Comparison of ENCODE assay signal across 8 cellular contexts in genomic region chr3:31462050-31462569, GRCh38.
DNase-seq lines count a peak whose midpoint lies in the region; ATAC-seq and TF ChIP-seq lines count a peak whose summit lies in the region.

No MANE protein-coding gene starts in this region.

- CTCF ChIA-PET in WTC11 (lab: Charles Lee) = no interaction called here
- CTCF ChIA-PET in A673 (lab: Charles Lee) = no interaction called here

- H3K27me3 Mint-ChIP-seq in WTC11 (ENCODE audit: low read depth) = no peaks in the 10 kb centered on the region; the same call in 1 of the 2 replicates

- H3K36me3 Mint-ChIP-seq in WTC11 = no peaks in the 10 kb centered on the region

- H3K27me3 ChIP-seq in A673 (replicated peaks; ENCODE audit: insufficient read depth, low read depth, low read length, poor library complexity) = no peaks in the 10 kb centered on the region

- BruUV-seq in A673 (replicated peaks; lab: Mats Ljungman, UMichigan) = no TSS peak

- no peak for TF ChIP-seq CTCF in WTC11 (IDR thresholded peaks at IDR 0.05)
- no peak for TF ChIP-seq CTCF in A673 (conservative IDR thresholded peaks at IDR 0.05; ENCODE audit: low read depth, low read length)

- DNase-seq in COLO668 (lab: John Stamatoyannopoulos, UW; ENCODE audit: unreplicated experiment) = peak; percentile 3
- DNase-seq in WTC11 (ENCODE audit: low spot score) = no peak
- DNase-seq in iris pigment epithelial cell (ENCODE audit: low read depth) = peak; percentile 5
- DNase-seq in NCI-H1436 treated with DMSO at 0.1 percent for 48 hours (lab: John Stamatoyannopoulos, UW) = no peak
- no peak for DNase-seq in A673 (ENCODE audit: low spot score)

- H3K4me3 Mint-ChIP-seq in WTC11 = no peak overlapping the region

- H3K27ac Mint-ChIP-seq in WTC11 = no peak overlapping the region

- intact Hi-C loops in A673 (cut with micrococcal nuclease; ENCODE audit: unreplicated experiment) = no loop called here

- ATAC-seq in GM19455 (IDR thresholded peaks at IDR 0.05; ENCODE audit: unreplicated experiment) (peak; percentile 79), HG03469 (IDR thresholded peaks at IDR 0.05; ENCODE audit: unreplicated experiment) (peak; percentile 83), WTC11 (peak; percentile 53), GM21825 (IDR thresholded peaks at IDR 0.05; ENCODE audit: unreplicated experiment) (no peak)

- H3K4me3 ChIP-seq in A673 (ENCODE audit: low read depth, low read length, poor library complexity, severe bottlenecking) = no peak overlapping the region

- peaks cover 20% of the 10 kb centered on the region for H3K4me1 Mint-ChIP-seq in WTC11

- no peaks in the 10 kb centered on the region for H3K9me3 ChIP-seq in A673 (ENCODE audit: low read depth, low read length, poor library complexity, severe bottlenecking)

- POLR2A ChIA-PET in WTC11 (lab: Charles Lee) = interaction anchor here (0.9 kb wide), 1 partner anchor 70 kb away, joined by 3 read pairs; the partner anchor contains the start of gene STT3B
- POLR2A ChIA-PET in A673 (lab: Charles Lee; ENCODE audit: low non-redundant PET) = interaction anchor here (0.6 kb wide), 1 partner anchor 575 kb away, joined by 6 read pairs; no protein-coding TSS in a partner anchor

- H3K4me1 ChIP-seq in A673 (ENCODE audit: insufficient read depth, low read length, poor library complexity, severe bottlenecking) = no peaks in the 10 kb centered on the region

- H3K27ac ChIP-seq in A673 (ENCODE audit: low read depth, low read length, poor library complexity, severe bottlenecking) = no peak overlapping the region

- H3K36me3 ChIP-seq in A673 (ENCODE audit: insufficient read depth, low read length, poor library complexity, severe bottlenecking) = no peaks in the 10 kb centered on the region

- peaks cover 4% of the 10 kb centered on the region for H3K9me3 Mint-ChIP-seq in WTC11

TF ChIP-seq in WTC11, 78 proteins besides CTCF, POLR2A, EP300 and RAD21:
- TF ChIP-seq ZNF416 (CRISPR knock-in tag; IDR thresholded peaks at IDR 0.05) (no peak), CREM (CRISPR knock-in tag; IDR thresholded peaks at IDR 0.05) (no peak), ZNF232 (CRISPR knock-in tag; IDR thresholded peaks at IDR 0.05) (no peak), SP1 (CRISPR knock-in tag; conservative IDR thresholded peaks at IDR 0.05) (no peak), ZSCAN18 (CRISPR knock-in tag; IDR thresholded peaks at IDR 0.05) (no peak), FOXP1 (CRISPR knock-in tag; IDR thresholded peaks at IDR 0.05; ENCODE audit: borderline replicate concordance) (no peak), ZNF138 (CRISPR knock-in tag; conservative IDR thresholded peaks at IDR 0.05) (no peak), ATF2 (CRISPR knock-in tag; IDR thresholded peaks at IDR 0.05; ENCODE audit: borderline replicate concordance, low read depth) (no peak), TEAD4 (CRISPR knock-in tag; IDR thresholded peaks at IDR 0.05) (no peak), PRRX2 (CRISPR knock-in tag; IDR thresholded peaks at IDR 0.05) (no peak), ZNF532 (CRISPR knock-in tag; IDR thresholded peaks at IDR 0.05; ENCODE audit: borderline replicate concordance) (no peak), SMAD4 (CRISPR knock-in tag; IDR thresholded peaks at IDR 0.05) (no peak), USF1 (CRISPR knock-in tag; IDR thresholded peaks at IDR 0.05) (no peak), CDX4 (CRISPR knock-in tag; IDR thresholded peaks at IDR 0.05; ENCODE audit: borderline replicate concordance) (no peak), ERG (CRISPR knock-in tag; IDR thresholded peaks at IDR 0.05) (no peak), GTF2I (CRISPR knock-in tag; conservative IDR thresholded peaks at IDR 0.05) (no peak), MYBL2 (CRISPR knock-in tag; IDR thresholded peaks at IDR 0.05) (no peak), ZBTB43 (CRISPR knock-in tag; IDR thresholded peaks at IDR 0.05) (no peak)

Comparison
In these comparisons a context has a peak if more than half of its experiments do, and no peak if none do; other contexts are left out.
1. DNase-seq: peak in COLO668 (single experiment) and iris pigment epithelial cell (single experiment); none in WTC11 (single experiment), NCI-H1436 treated with DMSO at 0.1 percent for 48 hours (single experiment) and A673 (single experiment).